Comparison of ENCODE assay signal across 30 cellular contexts in genomic region chr14:31009836-31010618, GRCh38.
"Had no signal": no experiment of that assay in that cellular context is flagged by ENCODE, and none has a peak within 500 bp of the region (broad histone marks: within the 10 kb centered on the region; RNA-seq: fewer than 3 reads in every experiment).

No MANE protein-coding gene starts in this region.

- ATAC-seq: naive thymus-derived CD4-positive, alpha-beta T cell; natural killer cell; psoas muscle; right cardiac atrium; sciatic nerve; stimulated activated memory B cell treated with anti-CD40 and anti-IgM and Interleukin-4, amounts not matched to agents 10 μg/mL and 1 μg/mL and 100 μg/mL, for 72 hours; stimulated activated naive CD8-positive, alpha-beta T cell treated with anti-CD3 and anti-CD28 coated beads, Interleukin-15, amount 100 ng/mL, for 72 hours; stimulated activated naive CD8-positive, alpha-beta T cell treated with anti-CD3 and anti-CD28 coated beads, Interleukin-15, Interleukin-2, amounts not matched to agents 100 U/mL and 50 U/mL, for 24 hours had no signal

- H3K27me3 ChIP-seq: neural progenitor cell, ovary, spleen, suprapubic skin, testis, tibial artery, transverse colon, upper lobe of left lung, vagina had no signal

- H3K4me1 ChIP-seq: parathyroid adenoma, suprapubic skin, testis had no signal

- H3K36me3 ChIP-seq: neural progenitor cell, ovary, transverse colon, vagina had no signal

- H3K9me3 ChIP-seq: ovary, psoas muscle, spleen, suprapubic skin, testis, tibial artery, transverse colon, upper lobe of left lung, vagina had no signal

- H3K4me2 ChIP-seq: neural progenitor cell, smooth muscle cell had no signal

- H3K27ac ChIP-seq: neural progenitor cell, ovary, parathyroid adenoma, psoas muscle, skin epidermis, spleen, suprapubic skin, testis, tibial artery, transverse colon, upper lobe of left lung, vagina had no signal

- DNase-seq: naive thymus-derived CD4-positive, alpha-beta T cell; natural killer cell; occipital lobe; ovary; posterior cingulate gyrus; psoas muscle; right cardiac atrium; spleen; stimulated activated CD4-positive, alpha-beta T cell treated with anti-CD3 and anti-CD28 coated beads, Interleukin-12 subunit alpha, Interleukin-12 subunit beta, amount 100 ng/mL, for 4 hours; stimulated activated CD4-positive, alpha-beta T cell treated with anti-CD3 and anti-CD28 coated beads, Interleukin-1b, Interleukin-23, amount 100 ng/mL, for 48 hours; stimulated activated CD4-positive, alpha-beta T cell treated with anti-CD3 and anti-CD28 coated beads, Interleukin-4, amount 100 ng/mL, for 1 hour; stimulated activated CD4-positive, alpha-beta T cell treated with anti-CD3 and anti-CD28 coated beads, Interleukin-4, amount 100 ng/mL, for 4 hours; stimulated activated CD8-positive, alpha-beta memory T cell treated with anti-CD3 and anti-CD28 coated beads, Interleukin-4, amount 100 ng/mL, for 48 hours; stimulated activated naive CD4-positive, alpha-beta T cell; stimulated activated naive CD8-positive, alpha-beta T cell treated with anti-CD3 and anti-CD28 coated beads, Interleukin-15, amount 100 ng/mL, for 72 hours; stimulated activated naive CD8-positive, alpha-beta T cell treated with anti-CD3 and anti-CD28 coated beads, Interleukin-15, Interleukin-2, amounts not matched to agents 100 U/mL and 50 U/mL, for 24 hours; substantia nigra; testis; tibial artery; transverse colon; upper lobe of left lung had no signal

- H2AFZ ChIP-seq: neural progenitor cell, parathyroid adenoma had no signal

- H3K4me3 ChIP-seq: neural progenitor cell, ovary, psoas muscle, skin epidermis, smooth muscle cell, spleen, suprapubic skin, testis, tibial artery, transverse colon, upper lobe of left lung, vagina had no signal

- H3K9ac ChIP-seq: neural progenitor cell, parathyroid adenoma had no signal

- FAIRE-seq: urothelium cell line had no signal
